In the genomic region with DNA sequence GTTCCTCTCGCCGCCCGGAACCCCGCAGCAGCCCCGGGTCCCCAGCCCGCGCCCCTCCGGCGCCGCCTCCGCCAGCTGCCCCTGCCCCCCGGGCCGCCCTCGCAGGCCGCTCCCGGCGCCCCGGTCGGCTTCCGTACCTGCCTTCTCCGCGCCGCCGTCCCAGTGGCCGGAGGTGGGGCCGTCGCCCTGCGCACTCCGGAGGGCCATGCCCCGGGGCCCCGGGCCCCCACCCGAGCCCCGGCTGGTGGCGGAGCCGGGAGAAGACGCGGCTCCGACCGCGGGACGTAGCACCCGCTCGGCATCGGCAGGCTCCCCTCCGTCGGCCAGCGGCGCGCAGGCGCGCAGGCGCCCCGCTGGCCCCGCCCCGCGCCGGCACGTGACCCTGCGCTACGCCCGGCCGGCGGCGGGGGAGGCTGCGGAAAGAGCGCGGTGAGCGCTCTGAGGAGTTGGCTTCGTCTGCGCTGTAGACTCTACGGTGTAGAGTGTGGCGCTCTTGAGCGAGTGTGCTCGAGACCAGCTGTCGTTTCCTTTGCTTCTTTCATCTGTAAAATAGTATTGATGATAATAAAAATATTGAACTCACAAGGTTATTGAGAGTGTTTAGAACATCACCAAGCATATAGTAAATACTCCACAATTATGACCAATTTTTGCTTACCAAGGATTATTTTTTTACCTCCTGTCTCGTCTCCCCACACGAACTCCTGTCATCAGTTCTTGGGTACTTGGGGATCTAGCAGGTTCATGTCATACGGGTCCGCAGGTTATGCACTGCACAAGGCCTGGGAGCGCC, we compare ENCODE assay signal across 1 cellular context.
TF ChIP-seq lines count a peak whose summit lies in the region.

A gene with protein sequence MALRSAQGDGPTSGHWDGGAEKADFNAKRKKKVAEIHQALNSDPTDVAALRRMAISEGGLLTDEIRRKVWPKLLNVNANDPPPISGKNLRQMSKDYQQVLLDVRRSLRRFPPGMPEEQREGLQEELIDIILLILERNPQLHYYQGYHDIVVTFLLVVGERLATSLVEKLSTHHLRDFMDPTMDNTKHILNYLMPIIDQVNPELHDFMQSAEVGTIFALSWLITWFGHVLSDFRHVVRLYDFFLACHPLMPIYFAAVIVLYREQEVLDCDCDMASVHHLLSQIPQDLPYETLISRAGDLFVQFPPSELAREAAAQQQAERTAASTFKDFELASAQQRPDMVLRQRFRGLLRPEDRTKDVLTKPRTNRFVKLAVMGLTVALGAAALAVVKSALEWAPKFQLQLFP (minus strand): TSS at position 335 of the 793 bp plus-strand sequence. CDS start 128 bp downstream, at position 207.

TF ChIP-seq in GM23338, 12 proteins besides CTCF, POLR2A, EP300 and RAD21 (continued from another document):
- TF ChIP-seq, protein P1, sequence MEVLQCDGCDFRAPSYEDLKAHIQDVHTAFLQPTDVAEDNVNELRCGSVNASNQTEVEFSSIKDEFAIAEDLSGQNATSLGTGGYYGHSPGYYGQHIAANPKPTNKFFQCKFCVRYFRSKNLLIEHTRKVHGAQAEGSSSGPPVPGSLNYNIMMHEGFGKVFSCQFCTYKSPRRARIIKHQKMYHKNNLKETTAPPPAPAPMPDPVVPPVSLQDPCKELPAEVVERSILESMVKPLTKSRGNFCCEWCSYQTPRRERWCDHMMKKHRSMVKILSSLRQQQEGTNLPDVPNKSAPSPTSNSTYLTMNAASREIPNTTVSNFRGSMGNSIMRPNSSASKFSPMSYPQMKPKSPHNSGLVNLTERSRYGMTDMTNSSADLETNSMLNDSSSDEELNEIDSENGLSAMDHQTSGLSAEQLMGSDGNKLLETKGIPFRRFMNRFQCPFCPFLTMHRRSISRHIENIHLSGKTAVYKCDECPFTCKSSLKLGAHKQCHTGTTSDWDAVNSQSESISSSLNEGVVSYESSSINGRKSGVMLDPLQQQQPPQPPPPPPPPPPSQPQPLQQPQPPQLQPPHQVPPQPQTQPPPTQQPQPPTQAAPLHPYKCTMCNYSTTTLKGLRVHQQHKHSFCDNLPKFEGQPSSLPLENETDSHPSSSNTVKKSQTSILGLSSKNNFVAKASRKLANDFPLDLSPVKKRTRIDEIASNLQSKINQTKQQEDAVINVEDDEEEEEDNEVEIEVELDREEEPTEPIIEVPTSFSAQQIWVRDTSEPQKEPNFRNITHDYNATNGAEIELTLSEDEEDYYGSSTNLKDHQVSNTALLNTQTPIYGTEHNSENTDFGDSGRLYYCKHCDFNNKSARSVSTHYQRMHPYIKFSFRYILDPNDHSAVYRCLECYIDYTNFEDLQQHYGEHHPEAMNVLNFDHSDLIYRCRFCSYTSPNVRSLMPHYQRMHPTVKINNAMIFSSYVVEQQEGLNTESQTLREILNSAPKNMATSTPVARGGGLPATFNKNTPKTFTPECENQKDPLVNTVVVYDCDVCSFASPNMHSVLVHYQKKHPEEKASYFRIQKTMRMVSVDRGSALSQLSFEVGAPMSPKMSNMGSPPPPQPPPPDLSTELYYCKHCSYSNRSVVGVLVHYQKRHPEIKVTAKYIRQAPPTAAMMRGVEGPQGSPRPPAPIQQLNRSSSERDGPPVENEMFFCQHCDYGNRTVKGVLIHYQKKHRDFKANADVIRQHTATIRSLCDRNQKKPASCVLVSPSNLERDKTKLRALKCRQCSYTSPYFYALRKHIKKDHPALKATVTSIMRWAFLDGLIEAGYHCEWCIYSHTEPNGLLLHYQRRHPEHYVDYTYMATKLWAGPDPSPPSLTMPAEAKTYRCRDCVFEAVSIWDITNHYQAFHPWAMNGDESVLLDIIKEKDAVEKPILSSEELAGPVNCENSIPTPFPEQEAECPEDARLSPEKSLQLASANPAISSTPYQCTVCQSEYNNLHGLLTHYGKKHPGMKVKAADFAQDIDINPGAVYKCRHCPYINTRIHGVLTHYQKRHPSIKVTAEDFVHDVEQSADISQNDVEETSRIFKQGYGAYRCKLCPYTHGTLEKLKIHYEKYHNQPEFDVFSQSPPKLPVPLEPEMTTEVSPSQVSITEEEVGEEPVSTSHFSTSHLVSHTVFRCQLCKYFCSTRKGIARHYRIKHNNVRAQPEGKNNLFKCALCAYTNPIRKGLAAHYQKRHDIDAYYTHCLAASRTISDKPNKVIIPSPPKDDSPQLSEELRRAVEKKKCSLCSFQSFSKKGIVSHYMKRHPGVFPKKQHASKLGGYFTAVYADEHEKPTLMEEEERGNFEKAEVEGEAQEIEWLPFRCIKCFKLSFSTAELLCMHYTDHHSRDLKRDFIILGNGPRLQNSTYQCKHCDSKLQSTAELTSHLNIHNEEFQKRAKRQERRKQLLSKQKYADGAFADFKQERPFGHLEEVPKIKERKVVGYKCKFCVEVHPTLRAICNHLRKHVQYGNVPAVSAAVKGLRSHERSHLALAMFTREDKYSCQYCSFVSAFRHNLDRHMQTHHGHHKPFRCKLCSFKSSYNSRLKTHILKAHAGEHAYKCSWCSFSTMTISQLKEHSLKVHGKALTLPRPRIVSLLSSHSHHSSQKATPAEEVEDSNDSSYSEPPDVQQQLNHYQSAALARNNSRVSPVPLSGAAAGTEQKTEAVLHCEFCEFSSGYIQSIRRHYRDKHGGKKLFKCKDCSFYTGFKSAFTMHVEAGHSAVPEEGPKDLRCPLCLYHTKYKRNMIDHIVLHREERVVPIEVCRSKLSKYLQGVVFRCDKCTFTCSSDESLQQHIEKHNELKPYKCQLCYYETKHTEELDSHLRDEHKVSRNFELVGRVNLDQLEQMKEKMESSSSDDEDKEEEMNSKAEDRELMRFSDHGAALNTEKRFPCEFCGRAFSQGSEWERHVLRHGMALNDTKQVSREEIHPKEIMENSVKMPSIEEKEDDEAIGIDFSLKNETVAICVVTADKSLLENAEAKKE (CRISPR knock-in tag; IDR thresholded peaks at IDR 0.05) = no peak
- TF ChIP-seq CREB1 (CRISPR knock-in tag; IDR thresholded peaks at IDR 0.05; ENCODE audit: low read depth) = no peak
- peak; percentile 66 for TF ChIP-seq POLR2AphosphoS5 (IDR thresholded peaks at IDR 0.05; ENCODE audit: low read depth)
